Comparison of ENCODE assay signal across 8 cellular contexts in the genomic region with DNA sequence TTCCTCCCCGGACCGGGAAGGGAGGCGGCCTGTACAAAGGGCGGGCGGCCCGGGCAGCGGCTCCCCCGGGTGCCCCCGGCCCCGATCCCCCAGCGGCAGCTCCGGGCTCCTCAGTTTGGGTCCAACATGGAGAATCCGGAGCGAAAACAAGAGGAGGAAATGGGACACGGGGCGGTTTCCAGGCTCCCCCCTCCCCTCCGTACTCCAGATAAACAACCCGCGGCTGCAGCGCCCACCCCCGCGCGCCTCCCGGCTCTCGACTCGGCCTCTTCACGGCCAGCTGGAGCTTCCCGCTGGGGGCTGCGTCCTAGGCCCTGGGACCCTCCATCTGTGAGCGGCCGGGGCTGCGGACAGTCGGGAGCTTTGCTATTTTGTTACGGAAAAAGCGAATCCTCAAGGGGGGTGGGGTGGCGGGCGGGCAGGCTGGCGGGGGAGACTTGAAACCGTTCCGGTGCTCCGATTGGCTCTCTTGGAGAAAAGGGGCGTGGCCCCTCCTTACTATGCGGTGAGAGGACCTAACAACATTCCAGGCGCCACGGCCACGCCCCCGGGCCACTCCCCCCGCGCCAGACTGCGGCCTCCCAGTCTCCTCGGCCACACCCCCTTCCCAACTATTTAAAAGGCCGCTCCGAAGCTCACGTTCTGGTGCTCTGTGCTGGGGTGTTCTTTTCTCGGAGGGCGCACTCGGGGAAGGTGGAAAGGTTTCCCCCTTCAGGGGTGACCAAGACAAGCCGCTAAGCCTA. TPM values are rescaled to one million over a fixed set of nuclear protein-coding genes. Genes with fewer than 3 reads are reported as not detected.
DNase-seq lines count a peak whose midpoint lies in the region; ATAC-seq and TF ChIP-seq lines count a peak whose summit lies in the region.

A gene with protein sequence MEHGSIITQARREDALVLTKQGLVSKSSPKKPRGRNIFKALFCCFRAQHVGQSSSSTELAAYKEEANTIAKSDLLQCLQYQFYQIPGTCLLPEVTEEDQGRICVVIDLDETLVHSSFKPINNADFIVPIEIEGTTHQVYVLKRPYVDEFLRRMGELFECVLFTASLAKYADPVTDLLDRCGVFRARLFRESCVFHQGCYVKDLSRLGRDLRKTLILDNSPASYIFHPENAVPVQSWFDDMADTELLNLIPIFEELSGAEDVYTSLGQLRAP (minus strand): TSS at position 153 of the 743 bp plus-strand sequence. CDS start 294 bp downstream, outside the sequence.

- H3K4me1 ChIP-seq in BE2C: peaks cover 16% of the 10 kb centered on the region

- peak within 1 kb of the TSS; percentile 66 for H3K27ac Mint-ChIP-seq in activated CD8-positive, alpha-beta T cell treated with anti-CD3 and anti-CD28 coated beads, Interleukin-2, amount 10 ng/mL, durations not matched to agents 7 days and 5 days

- TF ChIP-seq POLR2A in lower leg skin (IDR thresholded peaks at IDR 0.05): peak in 1 of 2 donors; percentile 32

- H3K36me3 ChIP-seq in BE2C: no peaks in the 10 kb centered on the region

- H3K4me3 ChIP-seq in BE2C (ENCODE audit: low read depth, low read length) (peak within 1 kb of the TSS; percentile 93), lower leg skin (ENCODE audit: low read depth, poor library complexity, severe bottlenecking) (peak within 1 kb of the TSS; percentile 98)

- TF ChIP-seq CTCF in BE2C (IDR thresholded peaks at IDR 0.05; ENCODE audit: low read depth, low read length): no peak
- no peak for TF ChIP-seq CTCF in lower leg skin (IDR thresholded peaks at IDR 0.05)

- CTCF ChIA-PET in activated CD8-positive, alpha-beta T cell treated with anti-CD3 and anti-CD28 coated beads, Interleukin-2, amount 10 ng/mL, durations not matched to agents 7 days and 5 days (lab: Charles Lee): interaction anchor here (0.9 to 8.9 kb wide), 8 partner anchors 11 to 90 kb away, joined by 3 to 91 read pairs (median 4); a partner anchor contains a TSS

- intact Hi-C loops in lower leg skin (cut with DNase I; ENCODE audit: low total_unique reads): no loop called here

- peak; percentile 44 for ATAC-seq in GM19438 (IDR thresholded peaks at IDR 0.05; ENCODE audit: low read depth, unreplicated experiment)
- peak; percentile 56 for ATAC-seq in activated CD8-positive, alpha-beta T cell treated with anti-CD3 and anti-CD28 coated beads, Interleukin-2, amount 10 ng/mL, durations not matched to agents 7 days and 5 days

- H3K9me3 ChIP-seq in BE2C: no peaks in the 10 kb centered on the region

- peaks cover 43% of the 10 kb centered on the region for H3K4me1 Mint-ChIP-seq in activated CD8-positive, alpha-beta T cell treated with anti-CD3 and anti-CD28 coated beads, Interleukin-2, amount 10 ng/mL, durations not matched to agents 7 days and 5 days (ENCODE audit: low read depth)

- no peaks in the 10 kb centered on the region for H3K27me3 ChIP-seq in BE2C

- no peaks in the 10 kb centered on the region for H3K9me3 Mint-ChIP-seq in activated CD8-positive, alpha-beta T cell treated with anti-CD3 and anti-CD28 coated beads, Interleukin-2, amount 10 ng/mL, durations not matched to agents 7 days and 5 days (ENCODE audit: insufficient read depth)

- POLR2A ChIA-PET in activated CD8-positive, alpha-beta T cell treated with anti-CD3 and anti-CD28 coated beads, Interleukin-2, amount 10 ng/mL, durations not matched to agents 7 days and 5 days (lab: Charles Lee): interaction anchor here (0.6 to 3.0 kb wide), 6 partner anchors 8 to 52 kb away, joined by 3 to 20 read pairs (median 3); no protein-coding TSS in a partner anchor

- peaks cover 12% of the 10 kb centered on the region for H3K36me3 Mint-ChIP-seq in activated CD8-positive, alpha-beta T cell treated with anti-CD3 and anti-CD28 coated beads, Interleukin-2, amount 10 ng/mL, durations not matched to agents 7 days and 5 days (ENCODE audit: low read depth)

- peaks cover 27% of the 10 kb centered on the region for H3K27me3 Mint-ChIP-seq in activated CD8-positive, alpha-beta T cell treated with anti-CD3 and anti-CD28 coated beads, Interleukin-2, amount 10 ng/mL, durations not matched to agents 7 days and 5 days (ENCODE audit: low read depth)

- WGBS in lower leg skin, 2 donors: 0 to 1% methylated on average over 49 to 51 of the region's 58 CpGs

- DNase-seq in BE2C (peak; percentile 100), HS-5 (ENCODE audit: low read depth) (peak; percentile 88), NK-92 (lab: John Stamatoyannopoulos, UW; ENCODE audit: unreplicated experiment) (peak; percentile 6), ecto neural progenitor cell (ENCODE audit: low spot score) (peak; percentile 100), lower leg skin (ENCODE audit: low spot score in 2 of 2) (peak; percentile 100)
- peak; percentile 89 for DNase-seq in activated CD8-positive, alpha-beta T cell treated with anti-CD3 and anti-CD28 coated beads, Interleukin-2, amount 10 ng/mL, durations not matched to agents 7 days and 5 days
- DNase-seq in stimulated activated CD4-positive, alpha-beta T cell treated with anti-CD3 and anti-CD28 coated beads, Interleukin-4, amount 100 ng/mL, for 4 hours: peak; percentile 86 to 87

- peak within 1 kb of the TSS; percentile 81 for H3K4me3 Mint-ChIP-seq in activated CD8-positive, alpha-beta T cell treated with anti-CD3 and anti-CD28 coated beads, Interleukin-2, amount 10 ng/mL, durations not matched to agents 7 days and 5 days

RNA-seq across cellular contexts. Expression of the gene that starts here (rescaled TPM):
- 115 TPM for polyA plus RNA-seq in BE2C (2012; ENCODE audit: insufficient read depth, insufficient read length, low read depth)
- 100 to 1,000 TPM; 100 to 114 TPM for total RNA-seq in activated CD8-positive, alpha-beta T cell treated with anti-CD3 and anti-CD28 coated beads, Interleukin-2, amount 10 ng/mL, durations not matched to agents 7 days and 5 days
- total RNA-seq in lower leg skin: 100 to 1,000 TPM; 129 to 174 (median 169) TPM

Comparison
In these comparisons a context has a peak if more than half of its experiments do, and no peak if none do; other contexts are left out.
1. Peak in every context shown above with its lines: DNase-seq, ATAC-seq and H3K4me3 ChIP-seq.
2. DNase-seq: peak in every context shown above with its lines; median percentile 100 in BE2C; 100 in ecto neural progenitor cell; 100 in lower leg skin; 89 in activated CD8-positive, alpha-beta T cell treated with anti-CD3 and anti-CD28 coated beads, Interleukin-2, amount 10 ng/mL, durations not matched to agents 7 days and 5 days; 88 in HS-5; 86 in stimulated activated CD4-positive, alpha-beta T cell treated with anti-CD3 and anti-CD28 coated beads, Interleukin-4, amount 100 ng/mL, for 4 hours; 6 in NK-92.